2 cellular contexts compared by ENCODE assay signal in genomic region chr12:76608070-76608469, GRCh38.
TF ChIP-seq lines count a peak whose summit lies in the region.

No MANE protein-coding gene starts in this region.

TF ChIP-seq in GM23338, 12 proteins besides CTCF, POLR2A, EP300 and RAD21 (continued from another document):
- TF ChIP-seq REST (IDR thresholded peaks at IDR 0.05; ENCODE audit: unreplicated experiment), result no peak
- TF ChIP-seq STAT1 (IDR thresholded peaks at IDR 0.05; ENCODE audit: unreplicated experiment), result no peak
- TF ChIP-seq ZNF462 (CRISPR knock-in tag; IDR thresholded peaks at IDR 0.05), result no peak
- TF ChIP-seq POLR2AphosphoS5 (IDR thresholded peaks at IDR 0.05; ENCODE audit: low read depth), result no peak
- no peak for TF ChIP-seq ZNF114 (CRISPR knock-in tag; IDR thresholded peaks at IDR 0.05)

TF ChIP-seq in WTC11, 78 proteins besides CTCF, POLR2A, EP300 and RAD21 (continued from another document):
- TF ChIP-seq STAT6 (CRISPR knock-in tag; conservative IDR thresholded peaks at IDR 0.05; ENCODE audit: low read depth) (no peak), ZBTB43 (CRISPR knock-in tag; IDR thresholded peaks at IDR 0.05) (no peak), HMGXB4 (CRISPR knock-in tag; IDR thresholded peaks at IDR 0.05) (no peak), AR (CRISPR knock-in tag; IDR thresholded peaks at IDR 0.05) (no peak), ZSCAN18 (CRISPR knock-in tag; IDR thresholded peaks at IDR 0.05) (no peak), FOXP4 (CRISPR knock-in tag; IDR thresholded peaks at IDR 0.05) (no peak), E2F5 (CRISPR knock-in tag; IDR thresholded peaks at IDR 0.05) (no peak), ZNF396 (CRISPR knock-in tag; IDR thresholded peaks at IDR 0.05; ENCODE audit: borderline replicate concordance) (no peak), E2F1 (CRISPR knock-in tag; IDR thresholded peaks at IDR 0.05) (no peak), ZNF317 (CRISPR knock-in tag; IDR thresholded peaks at IDR 0.05; ENCODE audit: borderline replicate concordance, low read depth) (no peak), AFF4 (CRISPR knock-in tag; IDR thresholded peaks at IDR 0.05; ENCODE audit: borderline replicate concordance) (no peak), ESRRA (CRISPR knock-in tag; IDR thresholded peaks at IDR 0.05; ENCODE audit: borderline replicate concordance) (no peak)
